In the genomic region with DNA sequence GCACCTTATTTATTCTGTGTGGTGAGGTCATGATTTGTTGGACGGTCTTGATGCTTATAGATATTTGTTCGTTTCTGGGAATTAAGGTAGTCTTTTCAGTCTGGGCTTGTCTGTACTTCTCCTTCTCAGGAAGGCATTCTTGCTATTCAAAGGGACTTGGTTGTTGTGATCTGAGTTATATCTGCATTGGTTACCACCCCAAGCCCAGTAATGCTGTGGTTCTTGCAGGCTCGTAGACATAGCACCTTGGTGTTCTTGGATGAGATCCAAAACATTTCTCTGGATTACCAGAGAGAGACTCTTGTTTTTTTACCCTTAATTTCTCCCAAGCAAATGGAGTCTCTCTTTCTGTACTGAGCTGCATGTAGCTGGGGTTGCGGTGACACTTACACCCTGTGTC, we compare ENCODE assay signal across 16 cellular contexts.
DNase-seq lines count a peak whose midpoint lies in the region; ATAC-seq, FAIRE-seq and TF ChIP-seq lines count a peak whose summit lies in the region.
"Had no signal": no experiment of that assay in that cellular context is flagged by ENCODE, and none has a peak within 500 bp of the region (broad histone marks: within the 10 kb centered on the region; RNA-seq: fewer than 3 reads in every experiment).

No MANE protein-coding gene starts in this region.

- no peak overlapping the region for H3K27ac Mint-ChIP-seq in endodermal cell

- no peak overlapping the region for H3K4me3 ChIP-seq in endodermal cell (ENCODE audit: low read length)
- H3K4me3 ChIP-seq: K562 had no signal

- H3K36me3 Mint-ChIP-seq in endodermal cell (ENCODE audit: low read depth), result no peaks in the 10 kb centered on the region

- no peak for TF ChIP-seq CTCF in endodermal cell (conservative IDR thresholded peaks at IDR 0.05)

- H3K27me3 Mint-ChIP-seq in endodermal cell (ENCODE audit: insufficient read depth), result no peaks in the 10 kb centered on the region

- ATAC-seq in esophagus mucosa, result peak; percentile 12
- ATAC-seq in GM18517 (IDR thresholded peaks at IDR 0.05; ENCODE audit: unreplicated experiment), result no peak
- ATAC-seq: K562 had no signal

- H3K9me3 ChIP-seq in endodermal cell (ENCODE audit: control insufficient read depth, low read length), result peaks cover 34% of the 10 kb centered on the region

- H3K4me1 ChIP-seq in endodermal cell (ENCODE audit: control insufficient read depth, insufficient read depth, low read length), result no peaks in the 10 kb centered on the region

- no peaks in the 10 kb centered on the region for H3K36me3 ChIP-seq in endodermal cell (ENCODE audit: control insufficient read depth, insufficient read depth, low read length)

- 83 to 90% methylated on average over 2 to 4 of the region's 4 CpGs for WGBS in endodermal cell (ENCODE audit: insufficient coverage in 1 of 2, insufficient read length in 1 of 2), 2 experiments

- no peak overlapping the region for H3K4me3 Mint-ChIP-seq in endodermal cell

- H3K27me3 ChIP-seq in endodermal cell (ENCODE audit: control insufficient read depth, insufficient read depth, low read length, poor library complexity, severe bottlenecking), result no peaks in the 10 kb centered on the region

- peak; percentile 32 for FAIRE-seq in urothelium cell line (lab: Jason Lieb, UNC)
- FAIRE-seq: K562 had no signal

- H3K27ac ChIP-seq in endodermal cell (ENCODE audit: low read depth, low read length), result no peak overlapping the region

- H3K4me1 Mint-ChIP-seq in endodermal cell, result peaks cover 8% of the 10 kb centered on the region

- no peak overlapping the region for H3K9ac ChIP-seq in endodermal cell (ENCODE audit: extremely low read depth, low read length, poor library complexity, severe bottlenecking)

- H3K9me3 Mint-ChIP-seq in endodermal cell, result peaks cover 18% of the 10 kb centered on the region

- DNase-seq in M059J (ENCODE audit: low read depth) (peak; percentile 28), astrocyte of the hippocampus (ENCODE audit: low read depth, low spot score) (peak; percentile 24), urothelium cell line (ENCODE audit: low spot score) (no peak), endodermal cell (no peak), NOMO-1 (lab: John Stamatoyannopoulos, UW; ENCODE audit: unreplicated experiment in 2 of 2) (no peak)
- DNase-seq: C1 segment of cervical spinal cord, DMS79 treated with DMSO at 0.1 percent for 48 hours, NCI-H1105 treated with DMSO at 0.1 percent for 48 hours, NCI-H1694, NCI-H2081 treated with DMSO at 0.1 percent for 48 hours, NCI-H446 treated with DMSO at 0.1 percent for 48 hours, NCI-H69, SIG-M5 had no signal

Comparison
In these comparisons a context has a peak if more than half of its experiments do, and no peak if none do; other contexts are left out.
1. DNase-seq: peak in M059J (single experiment) and astrocyte of the hippocampus (single experiment); none in urothelium cell line (single experiment), endodermal cell (single experiment) and NOMO-1 (0 of 2).